In the genomic region with DNA sequence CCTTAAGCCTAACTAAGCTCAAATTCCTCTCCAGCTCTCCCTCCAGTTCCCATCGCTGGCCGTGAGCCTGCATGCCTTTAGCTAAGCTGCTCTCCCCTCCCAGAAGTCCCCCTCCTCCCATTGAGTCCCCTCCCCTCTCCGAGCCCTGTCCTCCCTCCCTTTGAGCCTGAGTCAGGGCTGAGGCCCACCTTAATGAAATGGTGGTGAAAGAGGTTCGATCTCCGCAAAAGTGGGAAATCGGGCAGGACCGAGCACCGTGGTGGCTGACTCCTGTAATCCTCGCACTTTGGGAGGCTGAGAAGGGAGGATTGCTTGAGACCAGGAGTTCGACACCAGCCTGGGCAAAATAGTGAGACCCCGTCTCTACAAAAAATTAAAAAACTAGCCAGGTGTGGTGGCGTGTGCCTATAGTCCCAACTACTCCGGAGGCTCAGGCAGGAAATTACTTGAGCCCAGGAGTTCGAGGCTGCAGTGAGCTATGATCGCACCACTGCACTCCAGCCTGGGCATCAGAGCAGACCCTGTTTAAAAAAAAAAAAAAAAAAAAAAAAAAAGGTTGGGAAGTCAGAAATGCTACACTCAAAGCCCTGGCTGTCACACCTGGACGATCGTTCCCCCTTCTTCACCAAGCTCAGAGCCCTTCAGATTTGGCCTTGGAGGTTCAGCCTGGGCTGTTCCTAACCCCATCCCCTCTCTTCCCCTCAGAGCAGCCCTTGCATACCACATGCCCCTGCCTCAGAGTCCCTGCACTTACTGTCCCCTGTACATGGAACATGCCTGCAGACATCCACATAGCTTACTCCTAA, we compare ENCODE assay signal across 11 cellular contexts. TPM values are rescaled to one million over a fixed set of nuclear protein-coding genes. Genes with fewer than 3 reads are reported as not detected.
DNase-seq lines count a peak whose midpoint lies in the region; ATAC-seq, FAIRE-seq and TF ChIP-seq lines count a peak whose summit lies in the region.
"Had no signal": no experiment of that assay in that cellular context is flagged by ENCODE, and none has a peak within 500 bp of the region (broad histone marks: within the 10 kb centered on the region; RNA-seq: fewer than 3 reads in every experiment).

No MANE protein-coding gene starts in this region.

- TF ChIP-seq CTCF in cardiac muscle cell (IDR thresholded peaks at IDR 0.05; ENCODE audit: low read depth, low read length) (no peak), coronary artery (IDR thresholded peaks at IDR 0.05) (no peak)

- no peaks in the 10 kb centered on the region for H3K9me3 ChIP-seq in cardiac muscle cell (ENCODE audit: low read depth)

- H3K27ac ChIP-seq in cardiac muscle cell (no peak overlapping the region), coronary artery (no peak overlapping the region)

- H3K27me3 Mint-ChIP-seq in naive B cell: peaks cover 32 to 73% (median 50%) of the 10 kb centered on the region in 3 donors

- H3K4me3 ChIP-seq in cardiac muscle cell: peak overlapping the region; percentile 39
- peak overlapping the region; percentile 58 for H3K4me3 ChIP-seq in coronary artery

- peaks cover 4 to 29% (median 8%) of the 10 kb centered on the region in 3 donors for H3K4me1 Mint-ChIP-seq in naive B cell
- H3K4me1 Mint-ChIP-seq: natural killer cell had no signal

- peak overlapping the region in 7 of 8 donors; percentile 59 to 87 (median 69) for H3K4me3 Mint-ChIP-seq in naive B cell
- H3K4me3 Mint-ChIP-seq: natural killer cell had no signal

- DNase-seq in cardiac muscle cell (ENCODE audit: low read depth in 1 of 2, low spot score in 1 of 2): no peak
- no peak for DNase-seq in Right ventricle myocardium superior
- DNase-seq in coronary artery (ENCODE audit: low spot score): no peak
- no peak for DNase-seq in naive B cell
- no peak for DNase-seq in urothelium cell line (ENCODE audit: low spot score)
- DNase-seq in OCI-M2 (lab: John Stamatoyannopoulos, UW; ENCODE audit: unreplicated experiment): no peak
- DNase-seq in T1000 (lab: John Stamatoyannopoulos, UW): no peak
- DNase-seq: natural killer cell had no signal

- no peak overlapping the region for H3K27ac Mint-ChIP-seq in naive B cell
- H3K27ac Mint-ChIP-seq: natural killer cell had no signal

- peaks cover 42% of the 10 kb centered on the region for H3K27me3 ChIP-seq in cardiac muscle cell

- H3K9me3 Mint-ChIP-seq in naive B cell: peaks cover 0 to 4% (median 2%) of the 10 kb centered on the region in 7 donors
- H3K9me3 Mint-ChIP-seq: natural killer cell had no signal

- no peaks in the 10 kb centered on the region for H3K4me1 ChIP-seq in cardiac muscle cell (ENCODE audit: low read depth)

- peak; percentile 23 for FAIRE-seq in urothelium cell line (lab: Jason Lieb, UNC)
- FAIRE-seq: frontal cortex had no signal

- no peaks in the 10 kb centered on the region for H3K36me3 ChIP-seq in cardiac muscle cell

- intact Hi-C loops in Right ventricle myocardium superior (cut with DNase I): no loop called here

- H3K36me3 Mint-ChIP-seq in naive B cell: no peaks in the 10 kb centered on the region
- H3K36me3 Mint-ChIP-seq: natural killer cell had no signal

- ATAC-seq in Right ventricle myocardium superior (ENCODE audit: poor library complexity) (no peak), naive B cell (ENCODE audit: low read depth in 2 of 2) (no peak), HG02970 (IDR thresholded peaks at IDR 0.05; ENCODE audit: low FRiP score, unreplicated experiment) (no peak)
- ATAC-seq: natural killer cell had no signal

RNA-seq across cellular contexts. Expression of a gene that starts 1.0 kb away (rescaled TPM):
- total RNA-seq in cardiac muscle cell (5.9 and 11.0 TPM in 2 replicates), Right ventricle myocardium superior (not detected)
- polyA plus RNA-seq in cardiac muscle cell (5.6 and 11.2 TPM in 2 replicates), naive B cell (ENCODE audit: low read depth in 6 of 6) (not detected)
- total RNA-seq: cardiac septum, frontal cortex, natural killer cell had no signal

RNA-seq across cellular contexts. Expression of a gene that starts 32.5 kb away (rescaled TPM):
- total RNA-seq in cardiac muscle cell: 30.9 and 48.9 TPM in 2 replicates
- 42.2 and 59.6 TPM in 2 replicates for polyA plus RNA-seq in cardiac muscle cell
- total RNA-seq in Right ventricle myocardium superior: 18.6 TPM
- 10 to 100 TPM in 5 of 6 donors, not detected in 1; 10.8 to 18.9 (median 14.0) TPM for polyA plus RNA-seq in naive B cell (ENCODE audit: low read depth in 6 of 6)

RNA-seq across cellular contexts. Expression of a gene that starts 51.6 kb away (rescaled TPM):
- total RNA-seq in cardiac muscle cell (14.4 and 20.6 TPM in 2 replicates), Right ventricle myocardium superior (1.7 TPM)
- polyA plus RNA-seq in cardiac muscle cell (9.8 and 11.8 TPM in 2 replicates), naive B cell (ENCODE audit: low read depth in 6 of 6) (1 to 10 TPM in 2 of 6 donors, under 1 TPM in 4; 0.35 to 2.3 (median 0.84) TPM)

RNA-seq across cellular contexts. Expression of a gene that starts 59.7 kb away (rescaled TPM):
- total RNA-seq in cardiac muscle cell (0.46 and 0.48 TPM in 2 replicates), Right ventricle myocardium superior (0.11 TPM)
- polyA plus RNA-seq in cardiac muscle cell (0.99 and 1.9 TPM in 2 replicates), naive B cell (ENCODE audit: low read depth in 6 of 6) (under 1 TPM in 2 of 6 donors, not detected in 4; 0.08 to 0.13 TPM)
- total RNA-seq: cardiac septum, frontal cortex had no signal
